ENCODE assay signal across 19 cellular contexts in the genomic region with DNA sequence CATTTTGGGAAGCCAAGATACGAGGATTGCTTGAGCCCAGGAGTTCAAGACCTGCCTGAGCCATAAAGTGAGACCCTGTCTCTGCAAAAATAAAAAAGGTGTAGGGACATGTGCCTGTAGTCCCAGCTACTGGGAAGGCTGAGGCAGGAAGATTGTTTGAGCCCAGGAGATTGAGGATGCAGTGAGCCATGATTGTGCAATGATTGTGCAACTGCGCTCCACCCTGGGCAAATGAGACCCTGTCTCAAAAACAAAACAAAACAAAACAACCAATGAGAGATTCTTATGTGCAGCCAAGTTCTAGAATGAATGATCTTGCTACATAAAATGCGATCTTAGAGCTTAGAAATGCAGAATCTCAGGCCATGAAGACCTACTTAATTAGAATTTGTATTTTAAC. TPM values are rescaled to one million over a fixed set of nuclear protein-coding genes. Genes with fewer than 3 reads are reported as not detected.
DNase-seq lines count a peak whose midpoint lies in the region; ATAC-seq, FAIRE-seq and TF ChIP-seq lines count a peak whose summit lies in the region.
"Had no signal": no experiment of that assay in that cellular context is flagged by ENCODE, and none has a peak within 500 bp of the region (broad histone marks: within the 10 kb centered on the region; RNA-seq: fewer than 3 reads in every experiment).

No MANE protein-coding gene starts in this region.

- POLR2A ChIA-PET in A549 (lab: Yijun Ruan, JAX): no interaction called here

- CTCF ChIA-PET in A549 (lab: Yijun Ruan, JAX): no interaction called here

- H3K4me1 ChIP-seq in A549: no peaks in the 10 kb centered on the region
- H3K4me1 ChIP-seq in right lobe of liver: peaks cover 0 to 13% (median under 1%) of the 10 kb centered on the region in 4 donors

- no peak overlapping the region for H3K4me2 ChIP-seq in A549
- H3K4me2 ChIP-seq: KMS-11 had no signal

- TF ChIP-seq CTCF in A549 (IDR thresholded peaks at IDR 0.05) (no peak), fibroblast of mammary gland (conservative IDR thresholded peaks at IDR 0.05; ENCODE audit: control insufficient read depth, insufficient read depth, low read depth, low read length) (no peak), right lobe of liver (IDR thresholded peaks at IDR 0.05) (no peak)

- TF ChIP-seq RAD21 in A549 (conservative IDR thresholded peaks at IDR 0.05 in 1 of 2, IDR thresholded peaks at IDR 0.05 in 1 of 2) (no peak), Ishikawa (IDR thresholded peaks at IDR 0.05; ENCODE audit: low read depth) (no peak)

- WGBS in A549 (ENCODE audit: missing lambda C conversion rate): 80% methylated on average over 3 of the region's 3 CpGs
- WGBS in right lobe of liver (ENCODE audit: insufficient coverage, low coverage, low lambda C conversion rate, missing lambda C conversion rate): 61% methylated on average over 3 of the region's 3 CpGs

- DNase-seq in A549 (ENCODE audit: low read depth in 1 of 2, low spot score in 1 of 2): no peak
- DNase-seq in fibroblast of mammary gland (ENCODE audit: low read depth): peak; percentile 18
- DNase-seq in right lobe of liver: peak in 2 of 3 donors; percentile 32 to 58
- DNase-seq in DMS114 treated with DMSO at 0.1 percent for 48 hours (lab: John Stamatoyannopoulos, UW; ENCODE audit: unreplicated experiment): no peak
- DNase-seq in activated T-cell treated with anti-CD3 and anti-CD28 coated beads, Interleukin-2, amount 50 U/mL, for 1 hour: no peak
- DNase-seq in activated CD4-positive, alpha-beta T cell treated with anti-CD3 and anti-CD28 coated beads for 48 hours: no peak
- DNase-seq: CD4-positive, CD25-positive, alpha-beta regulatory T cell; DMS79; H7; HFFc6; NCI-H1105 treated with DMSO at 0.1 percent for 48 hours; NCI-H2029 treated with DMSO at 0.1 percent for 48 hours; NCI-H2171; NCI-H526; OCI-M1; SHP77; SW 1271 had no signal

- TF ChIP-seq EP300 in A549 (IDR thresholded peaks at IDR 0.05) (no peak), Ishikawa (IDR thresholded peaks at IDR 0.05; ENCODE audit: borderline replicate concordance) (no peak)

- intact Hi-C loops in right lobe of liver (cut with DNase I): no loop called here

- peaks cover 0 to 10% (median 4%) of the 10 kb centered on the region in 4 donors for H3K36me3 ChIP-seq in right lobe of liver

- H3K4me3 ChIP-seq in A549 (no peak overlapping the region), fibroblast of mammary gland (ENCODE audit: control insufficient read depth, low read depth, low read length) (no peak overlapping the region), right lobe of liver (no peak overlapping the region)

- H3K27me3 ChIP-seq in right lobe of liver: no peaks in the 10 kb centered on the region

- TF ChIP-seq POLR2A in A549 (IDR thresholded peaks at IDR 0.05; ENCODE audit: low read length) (no peak), right lobe of liver (IDR thresholded peaks at IDR 0.05) (no peak)

- H3K27ac ChIP-seq in A549: no peak overlapping the region
- peak overlapping the region in 1 of 3 donors; percentile 1 for H3K27ac ChIP-seq in right lobe of liver
- H3K27ac ChIP-seq: KMS-11 had no signal

- ATAC-seq in A549 (no peak), right lobe of liver (peak; percentile 50 to 93 (median 80))

- H3K9me3 ChIP-seq in A549: no peaks in the 10 kb centered on the region
- no peaks in the 10 kb centered on the region for H3K9me3 ChIP-seq in right lobe of liver

- FAIRE-seq in A549 (lab: Jason Lieb, UNC): no peak

TF ChIP-seq in A549, 52 proteins besides CTCF, POLR2A, EP300 and RAD21:
- TF ChIP-seq CEBPB (IDR thresholded peaks at IDR 0.05): peak; percentile 19; a peak in 1 of 4 replicates
- TF ChIP-seq ZFP36 (IDR thresholded peaks at IDR 0.05; ENCODE audit: borderline replicate concordance, partially characterized antibody): no peak

TF ChIP-seq in Ishikawa, 13 proteins besides CTCF, POLR2A, EP300 and RAD21:
- TF ChIP-seq CEBPB (IDR thresholded peaks at IDR 0.05): peak; percentile 40; the same call in 1 of the 2 replicates
- no peak for TF ChIP-seq NFIC (IDR thresholded peaks at IDR 0.05)

RNA-seq across cellular contexts. Expression of a gene that starts 22.5 kb away (rescaled TPM):
- polyA plus RNA-seq in A549 (2011; rRNA removed) (7.9 and 9.2 TPM in 2 replicates), A549 (2017; fragmentation: RNase III; extraction: RNeasy Plus Mini Kit Qiagen cat#74134 plus additional on column Dnase treatment) (6.6 to 7.3 TPM (median 6.6 TPM) in 3 replicates)
- 2.9 and 3.8 TPM in 2 replicates for polyA plus RNA-seq in A549 (2012; cell fraction: cytosol; rRNA removed)
- 2.1 and 3.0 TPM in 2 replicates for polyA plus RNA-seq in A549 (2012; cell fraction: nucleus; rRNA removed)
- 6.0 and 6.7 TPM in 2 replicates for polyA minus RNA-seq in A549 (2011; rRNA and poly(A)+ RNA removed)
- 10 to 100 TPM; 27.9 to 49.1 (median 40.2) TPM for total RNA-seq in right lobe of liver

RNA-seq across cellular contexts. Expression of a gene that starts 34.5 kb away (rescaled TPM):
- 0.28 and 0.39 TPM in 2 replicates for polyA plus RNA-seq in A549 (2011; rRNA removed)
- 0.09 TPM in 1 of 2 replicates, not detected in the other for polyA plus RNA-seq in A549 (2012; cell fraction: cytosol; rRNA removed)
- not detected in 2 replicates for polyA plus RNA-seq in A549 (2012; cell fraction: nucleus; rRNA removed)
- polyA plus RNA-seq in A549 (2017; fragmentation: RNase III; extraction: RNeasy Plus Mini Kit Qiagen cat#74134 plus additional on column Dnase treatment): 0.09 to 0.21 TPM (median 0.16 TPM) in 3 replicates
- not detected in 2 replicates for polyA minus RNA-seq in A549 (2011; rRNA and poly(A)+ RNA removed)
- total RNA-seq in right lobe of liver: under 1 TPM in 4 of 6 experiments, not detected in 2; 0.24 to 0.56 (median 0.51) TPM
- total RNA-seq: H7 had no signal

RNA-seq across cellular contexts. Expression of a gene that starts 45.6 kb away (rescaled TPM):
- polyA plus RNA-seq in A549 (2011; rRNA removed) (28.2 and 30.4 TPM in 2 replicates), A549 (2017; fragmentation: RNase III; extraction: RNeasy Plus Mini Kit Qiagen cat#74134 plus additional on column Dnase treatment) (14.0 to 17.0 TPM (median 15.7 TPM) in 3 replicates)
- polyA plus RNA-seq in A549 (2012; cell fraction: cytosol; rRNA removed): 6.5 and 6.8 TPM in 2 replicates
- polyA plus RNA-seq in A549 (2012; cell fraction: nucleus; rRNA removed): 3.9 and 6.0 TPM in 2 replicates
- 6.8 and 7.4 TPM in 2 replicates for polyA minus RNA-seq in A549 (2011; rRNA and poly(A)+ RNA removed)
- total RNA-seq in right lobe of liver: 10 to 100 TPM; 32.3 to 70.6 (median 47.2) TPM

Comparison
In these comparisons a context has a peak if more than half of its experiments do, and no peak if none do; other contexts are left out.
1. ATAC-seq: peak in right lobe of liver (4 of 4); none in A549 (0 of 2).
2. DNase-seq: peak in fibroblast of mammary gland (single experiment) and right lobe of liver (2 of 3); none in A549 (0 of 2), DMS114 treated with DMSO at 0.1 percent for 48 hours (single experiment), activated T-cell treated with anti-CD3 and anti-CD28 coated beads, Interleukin-2, amount 50 U/mL, for 1 hour (single experiment) and activated CD4-positive, alpha-beta T cell treated with anti-CD3 and anti-CD28 coated beads for 48 hours (single experiment).